Comparison of ENCODE assay signal across 22 cellular contexts in genomic region chr12:130977046-130977758, GRCh38. TPM values are rescaled to one million over a fixed set of nuclear protein-coding genes. Genes with fewer than 3 reads are reported as not detected.
"Had no signal": no experiment of that assay in that cellular context is flagged by ENCODE, and none has a peak within 500 bp of the region (broad histone marks: within the 10 kb centered on the region; RNA-seq: fewer than 3 reads in every experiment).

No MANE protein-coding gene starts in this region.

- H3K9me3 Mint-ChIP-seq: activated T-cell treated with anti-CD3 and anti-CD28 coated beads, Interleukin-2, amount 50 U/mL, for 72 hours; central memory CD8-positive, alpha-beta T cell; nephron; stimulated activated effector memory CD8-positive, alpha-beta T cell treated with anti-CD3 and anti-CD28 coated beads, Interleukin-12 subunit alpha, Interleukin-12 subunit beta, amount 100 ng/mL, for 72 hours had no signal

- H3K4me3 Mint-ChIP-seq: activated T-cell treated with anti-CD3 and anti-CD28 coated beads, Interleukin-2, amount 50 U/mL, for 72 hours; central memory CD8-positive, alpha-beta T cell; nephron; stimulated activated effector memory CD8-positive, alpha-beta T cell treated with anti-CD3 and anti-CD28 coated beads, Interleukin-12 subunit alpha, Interleukin-12 subunit beta, amount 100 ng/mL, for 72 hours had no signal

- ATAC-seq: activated CD4-positive, CD25-positive, alpha-beta regulatory T cell treated with anti-CD3 and anti-CD28 coated beads, Interleukin-2, amount 50 U/mL, for 24 hours; activated T-cell treated with anti-CD3 and anti-CD28 coated beads, Interleukin-2, amount 50 U/mL, for 72 hours; right cardiac atrium; stimulated activated effector memory CD8-positive, alpha-beta T cell treated with anti-CD3 and anti-CD28 coated beads, Interleukin-12 subunit alpha, Interleukin-12 subunit beta, amount 100 ng/mL, for 72 hours had no signal

- H3K27ac ChIP-seq: brain microvascular endothelial cell, colonic mucosa, lower lobe of right lung, stomach, upper lobe of left lung had no signal

- H3K36me3 ChIP-seq: brain microvascular endothelial cell, colonic mucosa had no signal

- H3K4me1 Mint-ChIP-seq: central memory CD8-positive, alpha-beta T cell; stimulated activated effector memory CD8-positive, alpha-beta T cell treated with anti-CD3 and anti-CD28 coated beads, Interleukin-12 subunit alpha, Interleukin-12 subunit beta, amount 100 ng/mL, for 72 hours had no signal

- H3K27me3 ChIP-seq: brain microvascular endothelial cell, colonic mucosa, upper lobe of left lung had no signal

- H3K9me3 ChIP-seq: colonic mucosa, lower lobe of right lung, stomach, upper lobe of left lung had no signal

- H3K27ac Mint-ChIP-seq: activated T-cell treated with anti-CD3 and anti-CD28 coated beads, Interleukin-2, amount 50 U/mL, for 72 hours; nephron; progenitor cell of endocrine pancreas; stimulated activated effector memory CD8-positive, alpha-beta T cell treated with anti-CD3 and anti-CD28 coated beads, Interleukin-12 subunit alpha, Interleukin-12 subunit beta, amount 100 ng/mL, for 72 hours had no signal

- H3K4me1 ChIP-seq: colonic mucosa had no signal

- H3K4me2 ChIP-seq: smooth muscle cell had no signal

- H3K4me3 ChIP-seq: colonic mucosa, lower lobe of right lung, smooth muscle cell, stomach, upper lobe of left lung had no signal

- H3K36me3 Mint-ChIP-seq: stimulated activated effector memory CD8-positive, alpha-beta T cell treated with anti-CD3 and anti-CD28 coated beads, Interleukin-12 subunit alpha, Interleukin-12 subunit beta, amount 100 ng/mL, for 72 hours had no signal

- DNase-seq: activated CD4-positive, alpha-beta T cell treated with anti-CD3 and anti-CD28 coated beads, Interleukin-2, amount 50 U/mL, for 1 hour; activated effector memory CD4-positive, alpha-beta T cell treated with anti-CD3 and anti-CD28 coated beads, Interleukin-2, amount 50 U/mL, for 16 hours; activated naive CD4-positive, alpha-beta T cell treated with anti-CD3 and anti-CD28 coated beads, Interleukin-2, amount 50 U/mL, for 16 hours; activated T-cell treated with anti-CD3 and anti-CD28 coated beads, Interleukin-2, amount 50 U/mL, for 72 hours; aorta; brain microvascular endothelial cell; colonic mucosa; kidney glomerular epithelial cell; lower lobe of right lung; midbrain; stimulated activated CD4-positive, alpha-beta T cell treated with anti-CD3 and anti-CD28 coated beads, Interleukin-4, amount 100 ng/mL, for 24 hours; stomach; T-helper 1 cell; T-helper 9 cell; upper lobe of left lung had no signal

RNA-seq across cellular contexts. Expression of gene ADGRD1, which starts 23.5 kb away (rescaled TPM):
- total RNA-seq: smooth muscle cell had no signal
